In genomic region chr22:31943976-31944699, GRCh38 we compare ENCODE assay signal across 8 cellular contexts. TPM values are rescaled to one million over a fixed set of nuclear protein-coding genes. Genes with fewer than 3 reads are reported as not detected.
DNase-seq lines count a peak whose midpoint lies in the region; ATAC-seq, FAIRE-seq and TF ChIP-seq lines count a peak whose summit lies in the region.

YWHAH (plus strand) TSS chr22:31944535; CDS start chr22:31944734, 199 bp downstream.

- H3K4me1 ChIP-seq in esophagus (ENCODE audit: control insufficient read depth in 2 of 2, insufficient read depth in 2 of 2, low read length in 1 of 2) (no peaks in the 10 kb centered on the region), muscle layer of colon (ENCODE audit: insufficient read depth, low read length) (peaks cover 24% of the 10 kb centered on the region)

- H3K4me3 ChIP-seq in esophagus (ENCODE audit: low read depth in 1 of 2, low read length in 2 of 2) (peak within 1 kb of the TSS; percentile 87 to 88), muscle layer of colon (ENCODE audit: low read depth in 1 of 2, low read length in 2 of 2) (peak within 1 kb of the TSS; percentile 76 to 96)

- no peak for FAIRE-seq in D721Med (lab: Jason Lieb, UNC)

- H3K9ac ChIP-seq in muscle layer of colon (ENCODE audit: low read length), result peak within 1 kb of the TSS; percentile 71

- H3K36me3 ChIP-seq in esophagus (ENCODE audit: control insufficient read depth in 2 of 2, insufficient read depth in 2 of 2, low read length in 1 of 2) (no peaks in the 10 kb centered on the region), muscle layer of colon (ENCODE audit: insufficient read depth, low read length) (no peaks in the 10 kb centered on the region)

- H3K27me3 ChIP-seq in esophagus (ENCODE audit: control insufficient read depth in 1 of 2, insufficient read depth in 2 of 2, low read length in 2 of 2) (no peaks in the 10 kb centered on the region), muscle layer of colon (ENCODE audit: control insufficient read depth in 1 of 2, insufficient read depth in 2 of 2, low read length in 2 of 2) (no peaks in the 10 kb centered on the region)

- WGBS in esophagus, 2 donors, result 0% methylated on average over 74 to 86 of the region's 86 CpGs

- no peak for TF ChIP-seq CTCF in D721Med (IDR thresholded peaks at IDR 0.05; ENCODE audit: insufficient read depth, missing control alignments)

- ATAC-seq in GM21447 (IDR thresholded peaks at IDR 0.05; ENCODE audit: unreplicated experiment), result peak; percentile 46

- H3K9me3 ChIP-seq in esophagus (ENCODE audit: control insufficient read depth in 2 of 2, insufficient read depth in 1 of 2, low read depth in 1 of 2, low read length in 1 of 2) (no peaks in the 10 kb centered on the region), muscle layer of colon (ENCODE audit: low read length) (no peaks in the 10 kb centered on the region)

- peak within 1 kb of the TSS; percentile 92 to 97 for H3K27ac ChIP-seq in esophagus (ENCODE audit: low read depth in 2 of 2, low read length in 1 of 2)
- H3K27ac ChIP-seq in muscle layer of colon (ENCODE audit: low read depth, low read length), result peak within 1 kb of the TSS; percentile 65

- DNase-seq in D721Med (ENCODE audit: insufficient read length, low spot score), result peak; percentile 67
- peak; percentile 88 for DNase-seq in HuH-7 (ENCODE audit: low spot score)
- DNase-seq in OCI-M2 (lab: John Stamatoyannopoulos, UW; ENCODE audit: unreplicated experiment), result peak; percentile 55
- peak; percentile 86 for DNase-seq in activated T-cell treated with anti-CD3 and anti-CD28 coated beads, Interleukin-2, amount 50 U/mL, for 1 hour
- peak; percentile 67 to 69 for DNase-seq in stimulated activated CD8-positive, alpha-beta memory T cell treated with anti-CD3 and anti-CD28 coated beads, Interleukin-7, amount 100 ng/mL, for 1 hour (ENCODE audit: low read depth in 2 of 2)

RNA-seq across cellular contexts. Expression of gene YWHAH, which starts in this region (rescaled TPM):
- 10 to 100 TPM; 47.7 to 53.4 TPM for polyA plus RNA-seq in esophagus

Comparison
In these comparisons a context has a peak if more than half of its experiments do, and no peak if none do; other contexts are left out.
1. Peak in every context shown above with its lines: DNase-seq, ATAC-seq, H3K4me3 ChIP-seq and H3K27ac ChIP-seq.